Comparison of ENCODE assay signal across 27 cellular contexts in genomic region chr14:55899531-55899930, GRCh38.
"Had no signal": no experiment of that assay in that cellular context is flagged by ENCODE, and none has a peak within 500 bp of the region (broad histone marks: within the 10 kb centered on the region; RNA-seq: fewer than 3 reads in every experiment).

No MANE protein-coding gene starts in this region.

- H3K9me3 Mint-ChIP-seq: activated CD4-positive, alpha-beta memory T cell treated with anti-CD3 and anti-CD28 coated beads, Interleukin-2, amount 10 ng/mL, durations not matched to agents 7 days and 5 days; activated naive CD4-positive, alpha-beta T cell treated with anti-CD3 and anti-CD28 coated beads, Interleukin-2, amount 50 U/mL, for 24 hours; activated T-cell treated with anti-CD3 and anti-CD28 coated beads, Interleukin-2, amount 50 U/mL, for 72 hours; activated T-helper 2 cell treated with anti-CD3 and anti-CD28 coated beads, Interferon-gamma antibody, Interleukin-2, Interleukin-4, amounts not matched to agents 10 μg/mL and 5 μg/mL and 100 μg/mL, durations not matched to agents 14 hours and 24 hours and 36 hours; central memory CD8-positive, alpha-beta T cell had no signal

- ATAC-seq: activated CD4-positive, alpha-beta T cell treated with anti-CD3 and anti-CD28 coated beads for 36 hours; activated T-cell treated with anti-CD3 and anti-CD28 coated beads, Interleukin-2, amount 50 U/mL, for 72 hours; body of pancreas had no signal

- H3K4me1 Mint-ChIP-seq: activated CD4-positive, alpha-beta memory T cell treated with anti-CD3 and anti-CD28 coated beads, Interleukin-2, amount 10 ng/mL, durations not matched to agents 7 days and 5 days; activated CD4-positive, alpha-beta T cell treated with anti-CD3 and anti-CD28 coated beads for 36 hours; activated naive CD4-positive, alpha-beta T cell treated with anti-CD3 and anti-CD28 coated beads, Interleukin-2, amount 50 U/mL, for 24 hours; central memory CD8-positive, alpha-beta T cell had no signal

- H3K4me3 ChIP-seq: body of pancreas, Peyer's patch, SJCRH30 had no signal

- H3K27me3 Mint-ChIP-seq: activated CD4-positive, alpha-beta T cell treated with anti-CD3 and anti-CD28 coated beads for 36 hours; activated naive CD4-positive, alpha-beta T cell treated with anti-CD3 and anti-CD28 coated beads, Interleukin-2, amount 50 U/mL, for 24 hours; central memory CD8-positive, alpha-beta T cell had no signal

- DNase-seq: activated CD4-positive, alpha-beta memory T cell treated with anti-CD3 and anti-CD28 coated beads, Interleukin-2, amount 10 ng/mL, durations not matched to agents 7 days and 5 days; activated CD4-positive, alpha-beta T cell treated with anti-CD3 and anti-CD28 coated beads for 36 hours; activated CD4-positive, alpha-beta T cell treated with anti-CD3 and anti-CD28 coated beads, Interleukin-2, amount 50 U/mL, for 1 hour; activated gamma-delta T cell treated with Interleukin-2 at 50 U/mL for 16 hours; activated T-cell treated with anti-CD3 and anti-CD28 coated beads for 4 hours; activated T-cell treated with anti-CD3 and anti-CD28 coated beads, Interleukin-2, amount 50 U/mL, for 72 hours; amygdala; KG1; NCI-H1092 treated with DMSO at 0.1 percent for 48 hours; NCI-H1417 treated with DMSO at 0.1 percent for 48 hours; NCI-H1694; NCI-H2029; NCI-H2107; NCI-H2171 treated with DMSO at 0.1 percent for 48 hours; NCI-H510A treated with DMSO at 0.1 percent for 48 hours; NCI-H69; Peyer's patch; Right ventricle myocardium superior; SJCRH30; SK-N-SH; T-helper 1 cell; WERI-Rb-1 had no signal

- H3K4me2 ChIP-seq: SK-N-SH had no signal

- H3K27ac Mint-ChIP-seq: activated CD4-positive, alpha-beta memory T cell treated with anti-CD3 and anti-CD28 coated beads, Interleukin-2, amount 10 ng/mL, durations not matched to agents 7 days and 5 days; activated CD4-positive, alpha-beta T cell treated with anti-CD3 and anti-CD28 coated beads for 36 hours; activated naive CD4-positive, alpha-beta T cell treated with anti-CD3 and anti-CD28 coated beads, Interleukin-2, amount 50 U/mL, for 24 hours; activated T-cell treated with anti-CD3 and anti-CD28 coated beads, Interleukin-2, amount 50 U/mL, for 72 hours; activated T-helper 2 cell treated with anti-CD3 and anti-CD28 coated beads, Interferon-gamma antibody, Interleukin-2, Interleukin-4, amounts not matched to agents 10 μg/mL and 5 μg/mL and 100 μg/mL, durations not matched to agents 14 hours and 24 hours and 36 hours had no signal

- H3K4me3 Mint-ChIP-seq: activated CD4-positive, alpha-beta memory T cell treated with anti-CD3 and anti-CD28 coated beads, Interleukin-2, amount 10 ng/mL, durations not matched to agents 7 days and 5 days; activated CD4-positive, alpha-beta T cell treated with anti-CD3 and anti-CD28 coated beads for 36 hours; activated naive CD4-positive, alpha-beta T cell treated with anti-CD3 and anti-CD28 coated beads, Interleukin-2, amount 50 U/mL, for 24 hours; activated T-cell treated with anti-CD3 and anti-CD28 coated beads, Interleukin-2, amount 50 U/mL, for 72 hours; central memory CD8-positive, alpha-beta T cell had no signal

- H3K4me1 ChIP-seq: body of pancreas, Peyer's patch, SJCRH30 had no signal

- H3K27me3 ChIP-seq: body of pancreas, Peyer's patch, SJCRH30 had no signal

- H3K36me3 ChIP-seq: Peyer's patch, SJCRH30, WERI-Rb-1 had no signal

- H3K27ac ChIP-seq: body of pancreas, Peyer's patch, RWPE1, SJCRH30, WERI-Rb-1 had no signal

- H3K9me3 ChIP-seq: body of pancreas, Peyer's patch, SJCRH30, SK-N-SH had no signal

- H3K9ac ChIP-seq: SK-N-SH had no signal

- H3K36me3 Mint-ChIP-seq: activated naive CD4-positive, alpha-beta T cell treated with anti-CD3 and anti-CD28 coated beads, Interleukin-2, amount 50 U/mL, for 24 hours had no signal
